Comparison of ENCODE assay signal across 8 cellular contexts in the genomic region with DNA sequence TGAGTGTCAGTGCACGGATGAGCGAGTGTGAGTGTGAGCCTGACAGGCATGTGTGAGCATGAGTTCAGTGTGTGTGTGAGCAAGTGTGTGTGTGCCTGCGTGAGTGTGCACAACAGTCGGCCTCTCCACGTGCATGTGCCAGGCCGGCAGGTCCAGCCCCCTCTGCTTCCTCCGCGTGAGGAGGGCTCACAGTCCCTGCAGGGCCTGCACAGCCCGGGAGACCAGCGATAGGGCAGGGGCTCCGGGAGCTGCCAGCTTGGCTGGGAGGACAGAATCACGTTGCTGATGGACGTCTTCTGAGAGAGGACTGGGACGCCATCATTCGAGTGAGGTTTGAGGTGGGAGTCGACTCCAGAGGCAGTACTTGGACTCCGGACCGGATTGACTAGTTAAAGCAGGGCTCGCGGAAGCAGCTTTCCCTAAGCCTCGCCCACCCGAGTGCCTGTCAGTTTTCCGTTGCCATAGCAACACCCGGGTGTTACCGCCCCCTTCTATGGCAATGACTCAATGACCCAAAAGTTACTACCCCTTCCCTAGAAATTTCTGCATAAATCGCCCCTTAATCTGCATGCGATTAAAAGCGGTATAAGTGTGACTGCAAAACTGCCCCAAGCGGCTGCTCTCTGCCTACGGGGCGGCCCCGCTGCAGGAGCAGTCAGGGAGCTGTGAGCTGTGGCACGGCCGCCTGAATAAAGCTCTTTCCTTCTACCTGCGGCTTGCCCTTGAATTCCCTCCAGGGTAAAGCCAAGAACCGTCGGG. TPM values are rescaled to one million over a fixed set of nuclear protein-coding genes. Genes with fewer than 3 reads are reported as not detected.
DNase-seq lines count a peak whose midpoint lies in the region; ATAC-seq, FAIRE-seq and TF ChIP-seq lines count a peak whose summit lies in the region.

No MANE protein-coding gene starts in this region.

- in situ Hi-C loops in GM13977 (cut with MboI; ENCODE audit: low pct_unique_long_range_greater_than_20kb, low sequenced_read_pairs, unreplicated experiment), result no loop called here

- H3K9me3 ChIP-seq in RWPE2 (ENCODE audit: severe bottlenecking) (no peaks in the 10 kb centered on the region), adipocyte (ENCODE audit: control insufficient read depth, low read length) (no peaks in the 10 kb centered on the region), prostate gland (no peaks in the 10 kb centered on the region), upper lobe of right lung (no peaks in the 10 kb centered on the region)

- 3% methylated on average over 37 of the region's 37 CpGs for WGBS in prostate gland

- H3K27ac ChIP-seq in RWPE2 (ENCODE audit: poor library complexity, severe bottlenecking), result no peak overlapping the region
- H3K27ac ChIP-seq in prostate gland, result no peak overlapping the region
- peak overlapping the region; percentile 11 for H3K27ac ChIP-seq in upper lobe of right lung

- no peak for TF ChIP-seq CTCF in GM13977 (IDR thresholded peaks at IDR 0.05; ENCODE audit: extremely low read depth, insufficient read depth, missing control alignments)
- TF ChIP-seq CTCF in RWPE2 (IDR thresholded peaks at IDR 0.05; ENCODE audit: poor library complexity, severe bottlenecking), result no peak
- TF ChIP-seq CTCF in prostate gland (IDR thresholded peaks at IDR 0.05), result no peak
- TF ChIP-seq CTCF in upper lobe of right lung (IDR thresholded peaks at IDR 0.05), result no peak

- peak; percentile 75 for DNase-seq in GM13977 (ENCODE audit: low spot score)
- peak; percentile 66 for DNase-seq in RWPE2 (ENCODE audit: low spot score)
- DNase-seq in adipocyte (ENCODE audit: low read depth), result peak; percentile 84
- peak; percentile 69 for DNase-seq in left ventricle myocardium superior
- DNase-seq in prostate gland (ENCODE audit: low spot score), result peak; percentile 63
- DNase-seq in upper lobe of right lung, result peak; percentile 79
- DNase-seq in RCC 7860 (ENCODE audit: low spot score), result no peak

- no peaks in the 10 kb centered on the region for H3K4me1 ChIP-seq in RWPE2 (ENCODE audit: insufficient read depth, poor library complexity, severe bottlenecking)
- H3K4me1 ChIP-seq in adipocyte (ENCODE audit: control insufficient read depth, insufficient read depth, low read length), result peaks cover 11% of the 10 kb centered on the region
- no peaks in the 10 kb centered on the region for H3K4me1 ChIP-seq in prostate gland (replicated peaks)
- peaks cover 10% of the 10 kb centered on the region for H3K4me1 ChIP-seq in upper lobe of right lung

- H3K27me3 ChIP-seq in RWPE2 (ENCODE audit: insufficient read depth, poor library complexity, severe bottlenecking), result no peaks in the 10 kb centered on the region
- peaks cover 33% of the 10 kb centered on the region for H3K27me3 ChIP-seq in adipocyte (replicated peaks; ENCODE audit: control insufficient read depth, insufficient read depth, low read length)
- no peaks in the 10 kb centered on the region for H3K27me3 ChIP-seq in prostate gland (replicated peaks; ENCODE audit: insufficient read depth)
- H3K27me3 ChIP-seq in upper lobe of right lung, result no peaks in the 10 kb centered on the region

- H3K9ac ChIP-seq in adipocyte (ENCODE audit: low read length), result peak overlapping the region; percentile 77

- peak; percentile 32 for TF ChIP-seq POLR2A in prostate gland (IDR thresholded peaks at IDR 0.05)

- H3K36me3 ChIP-seq in RWPE2 (ENCODE audit: low read depth) (no peaks in the 10 kb centered on the region), adipocyte (ENCODE audit: control insufficient read depth, insufficient read depth, low read length, severe bottlenecking) (no peaks in the 10 kb centered on the region), prostate gland (no peaks in the 10 kb centered on the region), upper lobe of right lung (no peaks in the 10 kb centered on the region)

- H3K4me3 ChIP-seq in RWPE2 (ENCODE audit: severe bottlenecking) (peak overlapping the region; percentile 28), adipocyte (ENCODE audit: low read length) (peak overlapping the region; percentile 90), prostate gland (peak overlapping the region; percentile 30 to 39), upper lobe of right lung (peak overlapping the region; percentile 72)

- intact Hi-C loops in left ventricle myocardium superior (cut with micrococcal nuclease), result no loop called here
- intact Hi-C loops in prostate gland (cut with DNase I), result no loop called here
- intact Hi-C loops in upper lobe of right lung (cut with DNase I), result no loop called here

- peak; percentile 59 for ATAC-seq in HG02798 (IDR thresholded peaks at IDR 0.05; ENCODE audit: poor library complexity, unreplicated experiment)
- peak; percentile 48 for ATAC-seq in RWPE2 (ENCODE audit: low read depth)
- ATAC-seq in left ventricle myocardium superior, result peak; percentile 69
- peak; percentile 66 for ATAC-seq in upper lobe of right lung

- no peak for FAIRE-seq in RCC 7860 (lab: Jason Lieb, UNC)

RNA-seq across cellular contexts. Expression of gene CFAP46, which starts 19.7 kb away (rescaled TPM):
- 1.5 TPM for total RNA-seq in left ventricle myocardium superior
- 1 to 10 TPM; 1.4 to 9.3 TPM for total RNA-seq in prostate gland
- 0.52 TPM for total RNA-seq in upper lobe of right lung

Comparison
In these comparisons a context has a peak if more than half of its experiments do, and no peak if none do; other contexts are left out.
1. H3K4me3 ChIP-seq: peak in every context shown above with its lines; median percentile 90 in adipocyte; 72 in upper lobe of right lung; 34 in prostate gland; 28 in RWPE2.